8 cellular contexts compared by ENCODE assay signal in genomic region chr12:62730649-62731377, GRCh38.
A peak's percentile ranks its signal among the peaks of the same experiment; 100 is the strongest.
DNase-seq lines count a peak whose midpoint lies in the region; ATAC-seq and TF ChIP-seq lines count a peak whose summit lies in the region.

No MANE protein-coding gene starts in this region.

- H3K4me3 Mint-ChIP-seq in brain: peak overlapping the region in 3 of 5 experiments; percentile 8 to 22 (median 13)
- H3K4me3 Mint-ChIP-seq in activated T-helper 1 cell treated with anti-CD3 and anti-CD28 coated beads, Interleukin-12 subunit alpha, Interleukin-12 subunit beta, Interleukin-2, Interleukin-4 antibody, amounts not matched to agents 30 ng/mL and 10 ng/mL and 1 ng/mL, durations not matched to agents 14 hours and 24 hours and 36 hours: no peak overlapping the region
- no peak overlapping the region for H3K4me3 Mint-ChIP-seq in stimulated activated naive CD8-positive, alpha-beta T cell treated with anti-CD3 and anti-CD28 coated beads, Interleukin-15, amount 100 ng/mL, for 72 hours

- ATAC-seq in stimulated activated naive CD8-positive, alpha-beta T cell treated with anti-CD3 and anti-CD28 coated beads, Interleukin-15, amount 100 ng/mL, for 72 hours: no peak

- no peak overlapping the region for H3K14ac ChIP-seq in mesenchymal stem cell (ENCODE audit: low read length in 2 of 2)

- H3K4me1 Mint-ChIP-seq in brain: peaks cover 58% of the 10 kb centered on the region
- peaks cover 15% of the 10 kb centered on the region for H3K4me1 Mint-ChIP-seq in activated T-helper 1 cell treated with anti-CD3 and anti-CD28 coated beads, Interleukin-12 subunit alpha, Interleukin-12 subunit beta, Interleukin-2, Interleukin-4 antibody, amounts not matched to agents 30 ng/mL and 10 ng/mL and 1 ng/mL, durations not matched to agents 14 hours and 24 hours and 36 hours (ENCODE audit: low read depth)
- peaks cover 22% of the 10 kb centered on the region for H3K4me1 Mint-ChIP-seq in stimulated activated naive CD8-positive, alpha-beta T cell treated with anti-CD3 and anti-CD28 coated beads, Interleukin-15, amount 100 ng/mL, for 72 hours

- H2AK5ac ChIP-seq in mesenchymal stem cell (ENCODE audit: low read length, severe bottlenecking): peak overlapping the region; percentile 87

- peaks cover 20% of the 10 kb centered on the region for H3K4me1 ChIP-seq in mesenchymal stem cell (ENCODE audit: control insufficient read depth, insufficient read depth, low read depth, low read length)
- H3K4me1 ChIP-seq in Karpas-422 (ENCODE audit: low read length): no peaks in the 10 kb centered on the region

- H2BK5ac ChIP-seq in mesenchymal stem cell (ENCODE audit: low read depth, low read length, poor library complexity, severe bottlenecking): no peak overlapping the region

- H2BK120ac ChIP-seq in mesenchymal stem cell (ENCODE audit: low read depth, low read length): no peak overlapping the region

- no peaks in the 10 kb centered on the region for H4K20me1 ChIP-seq in Karpas-422 (ENCODE audit: insufficient read depth, low read depth, low read length)

- peak overlapping the region in 1 of 2 experiments; percentile 15 for H2BK12ac ChIP-seq in mesenchymal stem cell (ENCODE audit: low read length in 2 of 2)

- H3K27me3 Mint-ChIP-seq in brain: no peaks in the 10 kb centered on the region
- peaks cover 2% of the 10 kb centered on the region for H3K27me3 Mint-ChIP-seq in activated T-helper 1 cell treated with anti-CD3 and anti-CD28 coated beads, Interleukin-12 subunit alpha, Interleukin-12 subunit beta, Interleukin-2, Interleukin-4 antibody, amounts not matched to agents 30 ng/mL and 10 ng/mL and 1 ng/mL, durations not matched to agents 14 hours and 24 hours and 36 hours (ENCODE audit: insufficient read depth)
- H3K27me3 Mint-ChIP-seq in stimulated activated naive CD8-positive, alpha-beta T cell treated with anti-CD3 and anti-CD28 coated beads, Interleukin-15, amount 100 ng/mL, for 72 hours: peaks cover 22% of the 10 kb centered on the region

- H3K9me3 ChIP-seq in mesenchymal stem cell (ENCODE audit: control insufficient read depth, low read length) (no peaks in the 10 kb centered on the region), Karpas-422 (ENCODE audit: low read length) (no peaks in the 10 kb centered on the region)

- H3K4me2 ChIP-seq in mesenchymal stem cell (ENCODE audit: low read length, poor library complexity, severe bottlenecking): peak overlapping the region; percentile 45
- H3K4me2 ChIP-seq in Karpas-422 (ENCODE audit: low read depth, low read length, poor library complexity, severe bottlenecking): no peak overlapping the region

- H3K18ac ChIP-seq in mesenchymal stem cell (ENCODE audit: low read depth in 1 of 2, low read length in 2 of 2): no peak overlapping the region

- H3K27me3 ChIP-seq in mesenchymal stem cell (ENCODE audit: control insufficient read depth in 1 of 2, insufficient read depth in 1 of 2, low read length in 2 of 2) (no peaks in the 10 kb centered on the region), Karpas-422 (ENCODE audit: low read length) (no peaks in the 10 kb centered on the region)

- DNase-seq in COLO829 (ENCODE audit: low spot score) (peak; percentile 50), LHCN-M2 (ENCODE audit: low read depth) (peak; percentile 79), mesenchymal stem cell (peak; percentile 59), Karpas-422 (no peak), NCI-H2171 (lab: John Stamatoyannopoulos, UW) (no peak)
- DNase-seq in activated T-helper 1 cell treated with anti-CD3 and anti-CD28 coated beads, Interleukin-12 subunit alpha, Interleukin-12 subunit beta, Interleukin-2, Interleukin-4 antibody, amounts not matched to agents 30 ng/mL and 10 ng/mL and 1 ng/mL, durations not matched to agents 14 hours and 24 hours and 36 hours (ENCODE audit: low spot score): no peak
- DNase-seq in stimulated activated naive CD8-positive, alpha-beta T cell treated with anti-CD3 and anti-CD28 coated beads, Interleukin-15, amount 100 ng/mL, for 72 hours: no peak

- peaks cover 7% of the 10 kb centered on the region for H3K79me1 ChIP-seq in mesenchymal stem cell (replicated peaks; ENCODE audit: low read length, poor library complexity, severe bottlenecking)

- H3K4ac ChIP-seq in mesenchymal stem cell (ENCODE audit: low read depth in 1 of 2, low read length in 2 of 2): no peak overlapping the region

- H3K4me3 ChIP-seq in mesenchymal stem cell (ENCODE audit: insufficient read depth in 1 of 2, low read depth in 1 of 2, low read length in 2 of 2): peak overlapping the region in 1 of 2 experiments; percentile 1
- no peak overlapping the region for H3K4me3 ChIP-seq in Karpas-422 (ENCODE audit: low read length)

- no peak overlapping the region for H3K23ac ChIP-seq in mesenchymal stem cell (ENCODE audit: low read length in 2 of 2)

- H4K8ac ChIP-seq in mesenchymal stem cell (ENCODE audit: low read length): no peak overlapping the region

- H2AFZ ChIP-seq in mesenchymal stem cell (ENCODE audit: low read depth, low read length): no peak overlapping the region
- no peak overlapping the region for H2AFZ ChIP-seq in Karpas-422 (ENCODE audit: low read length)

- intact Hi-C loops in activated T-helper 1 cell treated with anti-CD3 and anti-CD28 coated beads, Interleukin-12 subunit alpha, Interleukin-12 subunit beta, Interleukin-2, Interleukin-4 antibody, amounts not matched to agents 30 ng/mL and 10 ng/mL and 1 ng/mL, durations not matched to agents 14 hours and 24 hours and 36 hours (cut with micrococcal nuclease): no loop called here

- no peak overlapping the region for H2BK15ac ChIP-seq in mesenchymal stem cell (ENCODE audit: low read depth, poor library complexity, severe bottlenecking)

- WGBS in mesenchymal stem cell: 36% methylated on average over 2 of the region's 5 CpGs

- peak overlapping the region; percentile 69 for H3K27ac ChIP-seq in mesenchymal stem cell (ENCODE audit: low read length, poor library complexity, severe bottlenecking)
- no peak overlapping the region for H3K27ac ChIP-seq in Karpas-422 (ENCODE audit: low read length)

- H3K79me2 ChIP-seq in Karpas-422 (ENCODE audit: low read length): no peaks in the 10 kb centered on the region

- H3K9me3 Mint-ChIP-seq in brain: peaks cover 0 to 4% (median 0%) of the 10 kb centered on the region in 5 experiments
- H3K9me3 Mint-ChIP-seq in activated T-helper 1 cell treated with anti-CD3 and anti-CD28 coated beads, Interleukin-12 subunit alpha, Interleukin-12 subunit beta, Interleukin-2, Interleukin-4 antibody, amounts not matched to agents 30 ng/mL and 10 ng/mL and 1 ng/mL, durations not matched to agents 14 hours and 24 hours and 36 hours: no peaks in the 10 kb centered on the region
- no peaks in the 10 kb centered on the region for H3K9me3 Mint-ChIP-seq in stimulated activated naive CD8-positive, alpha-beta T cell treated with anti-CD3 and anti-CD28 coated beads, Interleukin-15, amount 100 ng/mL, for 72 hours

- TF ChIP-seq CTCF in brain (conservative IDR thresholded peaks at IDR 0.05): no peak

- H3K27ac Mint-ChIP-seq in brain: peak overlapping the region in 4 of 5 experiments; percentile 81 to 91 (median 84)
- H3K27ac Mint-ChIP-seq in activated T-helper 1 cell treated with anti-CD3 and anti-CD28 coated beads, Interleukin-12 subunit alpha, Interleukin-12 subunit beta, Interleukin-2, Interleukin-4 antibody, amounts not matched to agents 30 ng/mL and 10 ng/mL and 1 ng/mL, durations not matched to agents 14 hours and 24 hours and 36 hours: no peak overlapping the region
- H3K27ac Mint-ChIP-seq in stimulated activated naive CD8-positive, alpha-beta T cell treated with anti-CD3 and anti-CD28 coated beads, Interleukin-15, amount 100 ng/mL, for 72 hours: no peak overlapping the region

- H3K36me3 ChIP-seq in mesenchymal stem cell (ENCODE audit: control insufficient read depth in 1 of 2, insufficient read depth in 2 of 2, low read depth in 1 of 2, low read length in 2 of 2) (no peaks in the 10 kb centered on the region), Karpas-422 (ENCODE audit: insufficient read depth, low read length) (no peaks in the 10 kb centered on the region)

- no peaks in the 10 kb centered on the region for H3K36me3 Mint-ChIP-seq in brain
- no peaks in the 10 kb centered on the region for H3K36me3 Mint-ChIP-seq in activated T-helper 1 cell treated with anti-CD3 and anti-CD28 coated beads, Interleukin-12 subunit alpha, Interleukin-12 subunit beta, Interleukin-2, Interleukin-4 antibody, amounts not matched to agents 30 ng/mL and 10 ng/mL and 1 ng/mL, durations not matched to agents 14 hours and 24 hours and 36 hours (ENCODE audit: low read depth)

- H4K91ac ChIP-seq in mesenchymal stem cell (ENCODE audit: low read length): no peak overlapping the region

- H3K9me2 ChIP-seq in Karpas-422 (replicated peaks; ENCODE audit: insufficient read depth, low read length): no peaks in the 10 kb centered on the region

- H3K9ac ChIP-seq in mesenchymal stem cell (ENCODE audit: low read length) (peak overlapping the region; percentile 84), Karpas-422 (ENCODE audit: low read length) (no peak overlapping the region)

Comparison
In these comparisons a context has a peak if more than half of its experiments do, and no peak if none do; other contexts are left out.
1. DNase-seq: peak in COLO829 (single experiment), LHCN-M2 (single experiment) and mesenchymal stem cell (single experiment); none in Karpas-422 (single experiment), activated T-helper 1 cell treated with anti-CD3 and anti-CD28 coated beads, Interleukin-12 subunit alpha, Interleukin-12 subunit beta, Interleukin-2, Interleukin-4 antibody, amounts not matched to agents 30 ng/mL and 10 ng/mL and 1 ng/mL, durations not matched to agents 14 hours and 24 hours and 36 hours (single experiment), stimulated activated naive CD8-positive, alpha-beta T cell treated with anti-CD3 and anti-CD28 coated beads, Interleukin-15, amount 100 ng/mL, for 72 hours (0 of 2) and NCI-H2171 (single experiment).
2. H3K27ac Mint-ChIP-seq: peak in brain (4 of 5); none in activated T-helper 1 cell treated with anti-CD3 and anti-CD28 coated beads, Interleukin-12 subunit alpha, Interleukin-12 subunit beta, Interleukin-2, Interleukin-4 antibody, amounts not matched to agents 30 ng/mL and 10 ng/mL and 1 ng/mL, durations not matched to agents 14 hours and 24 hours and 36 hours (single experiment) and stimulated activated naive CD8-positive, alpha-beta T cell treated with anti-CD3 and anti-CD28 coated beads, Interleukin-15, amount 100 ng/mL, for 72 hours (0 of 2).
3. H3K4me3 Mint-ChIP-seq: peak in brain (3 of 5); none in activated T-helper 1 cell treated with anti-CD3 and anti-CD28 coated beads, Interleukin-12 subunit alpha, Interleukin-12 subunit beta, Interleukin-2, Interleukin-4 antibody, amounts not matched to agents 30 ng/mL and 10 ng/mL and 1 ng/mL, durations not matched to agents 14 hours and 24 hours and 36 hours (single experiment) and stimulated activated naive CD8-positive, alpha-beta T cell treated with anti-CD3 and anti-CD28 coated beads, Interleukin-15, amount 100 ng/mL, for 72 hours (0 of 2).